1 cellular context compared by ENCODE assay signal in genomic region chr6:50850223-50850751, GRCh38.
TF ChIP-seq lines count a peak whose summit lies in the region.

No MANE protein-coding gene starts in this region.

TF ChIP-seq in K562, 482 proteins besides CTCF, POLR2A, EP300 and RAD21:
- no peak for TF ChIP-seq ESRRB (CRISPR knock-in tag; IDR thresholded peaks at IDR 0.05; ENCODE audit: borderline replicate concordance)
- TF ChIP-seq, protein P1, sequence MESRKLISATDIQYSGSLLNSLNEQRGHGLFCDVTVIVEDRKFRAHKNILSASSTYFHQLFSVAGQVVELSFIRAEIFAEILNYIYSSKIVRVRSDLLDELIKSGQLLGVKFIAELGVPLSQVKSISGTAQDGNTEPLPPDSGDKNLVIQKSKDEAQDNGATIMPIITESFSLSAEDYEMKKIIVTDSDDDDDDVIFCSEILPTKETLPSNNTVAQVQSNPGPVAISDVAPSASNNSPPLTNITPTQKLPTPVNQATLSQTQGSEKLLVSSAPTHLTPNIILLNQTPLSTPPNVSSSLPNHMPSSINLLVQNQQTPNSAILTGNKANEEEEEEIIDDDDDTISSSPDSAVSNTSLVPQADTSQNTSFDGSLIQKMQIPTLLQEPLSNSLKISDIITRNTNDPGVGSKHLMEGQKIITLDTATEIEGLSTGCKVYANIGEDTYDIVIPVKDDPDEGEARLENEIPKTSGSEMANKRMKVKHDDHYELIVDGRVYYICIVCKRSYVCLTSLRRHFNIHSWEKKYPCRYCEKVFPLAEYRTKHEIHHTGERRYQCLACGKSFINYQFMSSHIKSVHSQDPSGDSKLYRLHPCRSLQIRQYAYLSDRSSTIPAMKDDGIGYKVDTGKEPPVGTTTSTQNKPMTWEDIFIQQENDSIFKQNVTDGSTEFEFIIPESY (CRISPR knock-in tag; IDR thresholded peaks at IDR 0.05), result 0 out of 2 replicates have a peak, but pooled peaks have one; percentile 25
- TF ChIP-seq SREBF1 (IDR thresholded peaks at IDR 0.05; ENCODE audit: borderline replicate concordance, low read depth, low read length), result no peak
- TF ChIP-seq ZNF41 (CRISPR knock-in tag; conservative IDR thresholded peaks at IDR 0.05), result no peak
